Comparison of ENCODE assay signal across 10 cellular contexts in the genomic region with DNA sequence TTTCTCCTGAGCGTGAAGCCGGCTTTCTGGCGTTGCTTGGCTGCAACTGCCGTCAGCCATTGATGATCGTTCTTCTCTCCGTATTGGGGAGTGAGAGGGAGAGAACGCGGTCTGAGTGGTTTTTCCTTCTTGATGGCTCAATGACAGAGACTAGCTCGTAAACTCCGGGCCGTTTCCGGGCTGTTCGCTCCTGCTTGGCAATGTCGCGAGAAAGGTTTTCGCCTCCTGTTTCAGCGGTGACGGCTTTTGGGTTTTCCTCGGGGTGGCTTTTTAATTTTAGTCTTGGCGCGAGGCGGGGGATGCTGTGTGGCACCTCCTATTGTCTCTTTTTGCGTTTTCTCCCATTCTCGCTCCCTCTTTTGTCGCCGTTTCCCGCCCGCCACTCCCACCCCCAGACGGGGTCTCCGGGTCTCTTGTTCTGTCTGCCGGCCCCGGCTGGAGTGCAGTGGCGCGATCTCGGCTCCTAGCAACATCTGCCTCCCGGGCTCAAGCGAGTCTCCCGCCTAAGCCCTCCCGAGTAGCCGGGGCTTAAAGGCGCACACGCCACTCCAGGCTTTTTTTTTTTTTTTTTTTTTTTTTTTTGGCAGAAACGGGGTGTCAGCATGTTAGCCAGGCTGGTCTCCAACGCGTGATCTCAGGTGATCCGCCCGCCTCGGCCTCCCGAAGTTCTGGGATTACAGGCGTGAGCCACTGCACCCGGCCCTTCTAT. TPM values are rescaled to one million over a fixed set of nuclear protein-coding genes. Genes with fewer than 3 reads are reported as not detected.
DNase-seq lines count a peak whose midpoint lies in the region; ATAC-seq and TF ChIP-seq lines count a peak whose summit lies in the region.
"Not testable (repeated sequence)": the region's sequence is repeated elsewhere in the genome, so short reads cannot be mapped to it uniquely, and the experiment has no call there.
"Had no signal": no experiment of that assay in that cellular context is flagged by ENCODE, and none has a peak within 500 bp of the region (broad histone marks: within the 10 kb centered on the region; RNA-seq: fewer than 3 reads in every experiment).

No MANE protein-coding gene starts in this region.

- not testable (repeated sequence) for TF ChIP-seq EP300 in upper lobe of left lung (IDR thresholded peaks at IDR 0.05)

- WGBS in upper lobe of left lung, 2 donors: 0 to 3% methylated on average over 12 to 22 of the region's 51 CpGs

- H3K27me3 ChIP-seq in upper lobe of left lung: not testable (repeated sequence)

- DNase-seq in T-helper 17 cell (peak in 2 of 3 donors; percentile 51 to 64), head of caudate nucleus (peak in 37 of 42 donors; percentile 1 to 92 (median 39)), upper lobe of left lung (peak; percentile 79 to 90)
- peak; percentile 85 for DNase-seq in activated gamma-delta T cell treated with anti-CD3 and anti-CD28 coated beads, Interleukin-2, amount 50 U/mL, for 16 hours (ENCODE audit: low read depth)
- DNase-seq in natural killer cell treated with Interleukin-12 subunit alpha and Interleukin-12 subunit beta and Interleukin-15 and Interleukin-18, amount 100 ng/mL, for 72 hours (ENCODE audit: low spot score): peak; percentile 90

- not testable (repeated sequence) for H3K9me3 Mint-ChIP-seq in natural killer cell treated with Interleukin-12 subunit alpha and Interleukin-12 subunit beta and Interleukin-15 and Interleukin-18, amount 100 ng/mL, for 72 hours

- peak; percentile 23 for ATAC-seq in GM18868 (IDR thresholded peaks at IDR 0.05; ENCODE audit: unreplicated experiment)
- peak; percentile 14 for ATAC-seq in GM21619 (IDR thresholded peaks at IDR 0.05; ENCODE audit: unreplicated experiment)
- ATAC-seq in HG03135 (IDR thresholded peaks at IDR 0.05; ENCODE audit: unreplicated experiment): peak; percentile 62
- peak; percentile 57 for ATAC-seq in T-helper 17 cell
- peak; percentile 85 to 87 for ATAC-seq in natural killer cell treated with Interleukin-12 subunit alpha and Interleukin-12 subunit beta and Interleukin-15 and Interleukin-18, amount 100 ng/mL, for 72 hours
- peak in 1 of 2 donors; percentile 46 for ATAC-seq in upper lobe of left lung (ENCODE audit: low FRiP score in 2 of 2)

- intact Hi-C loops in head of caudate nucleus (cut with DNase I): not testable (repeated sequence)

- H3K4me1 Mint-ChIP-seq in T-helper 17 cell; natural killer cell treated with Interleukin-12 subunit alpha and Interleukin-12 subunit beta and Interleukin-15 and Interleukin-18, amount 100 ng/mL, for 72 hours (ENCODE audit: low read depth in 2 of 2): not testable (repeated sequence)

- H3K27ac Mint-ChIP-seq in T-helper 17 cell: peak overlapping the region; percentile 16
- H3K27ac Mint-ChIP-seq in natural killer cell treated with Interleukin-12 subunit alpha and Interleukin-12 subunit beta and Interleukin-15 and Interleukin-18, amount 100 ng/mL, for 72 hours: not testable (repeated sequence)

- not testable (repeated sequence) for H3K9me3 ChIP-seq in T-helper 17 cell (ENCODE audit: control insufficient read depth, low read length, poor library complexity, severe bottlenecking); upper lobe of left lung

- not testable (repeated sequence) for H3K4me3 Mint-ChIP-seq in T-helper 17 cell; natural killer cell treated with Interleukin-12 subunit alpha and Interleukin-12 subunit beta and Interleukin-15 and Interleukin-18, amount 100 ng/mL, for 72 hours

- TF ChIP-seq CTCF in upper lobe of left lung (IDR thresholded peaks at IDR 0.05): not testable (repeated sequence)

- not testable (repeated sequence) for H3K36me3 ChIP-seq in upper lobe of left lung

- H3K36me3 Mint-ChIP-seq in T-helper 17 cell (ENCODE audit: low read depth); natural killer cell treated with Interleukin-12 subunit alpha and Interleukin-12 subunit beta and Interleukin-15 and Interleukin-18, amount 100 ng/mL, for 72 hours: not testable (repeated sequence)

- H3K27ac ChIP-seq in upper lobe of left lung: peak overlapping the region in 1 of 4 donors; percentile 83

- not testable (repeated sequence) for TF ChIP-seq POLR2A in upper lobe of left lung (IDR thresholded peaks at IDR 0.05)

- H3K4me3 ChIP-seq in upper lobe of left lung: not testable (repeated sequence)

- not testable (repeated sequence) for H3K4me1 ChIP-seq in upper lobe of left lung

- H3K27me3 Mint-ChIP-seq in T-helper 17 cell; natural killer cell treated with Interleukin-12 subunit alpha and Interleukin-12 subunit beta and Interleukin-15 and Interleukin-18, amount 100 ng/mL, for 72 hours: not testable (repeated sequence)

RNA-seq across cellular contexts. Expression of gene GRAP, which starts 15.4 kb away (rescaled TPM):
- 10 to 100 TPM; 23.8 to 26.7 TPM for total RNA-seq in T-helper 17 cell
- total RNA-seq in natural killer cell treated with Interleukin-12 subunit alpha and Interleukin-12 subunit beta and Interleukin-15 and Interleukin-18, amount 100 ng/mL, for 72 hours: 10 to 100 TPM in 1 of 2 donors, 1 to 10 TPM in 1; 8.2 to 15.9 TPM
- total RNA-seq in upper lobe of left lung: 10 to 100 TPM in 1 of 6 donors, 1 to 10 TPM in 5; 3.1 to 11.3 (median 4.8) TPM
- total RNA-seq: bronchial epithelial cell, myocyte had no signal

RNA-seq across cellular contexts. Expression of gene FAM83G, which starts 57.6 kb away (rescaled TPM):
- total RNA-seq in T-helper 17 cell: 1 to 10 TPM; 7.8 to 7.9 TPM
- total RNA-seq in natural killer cell treated with Interleukin-12 subunit alpha and Interleukin-12 subunit beta and Interleukin-15 and Interleukin-18, amount 100 ng/mL, for 72 hours: 1 to 10 TPM; 1.4 to 2.6 TPM
- 10 to 100 TPM in 4 of 6 donors, 1 to 10 TPM in 2; 3.1 to 17.2 (median 11.2) TPM for total RNA-seq in upper lobe of left lung

Comparison
In these comparisons a context has a peak if more than half of its experiments do, and no peak if none do; other contexts are left out.
1. DNase-seq: peak in every context shown above with its lines; median percentile 90 in natural killer cell treated with Interleukin-12 subunit alpha and Interleukin-12 subunit beta and Interleukin-15 and Interleukin-18, amount 100 ng/mL, for 72 hours; 85 in activated gamma-delta T cell treated with anti-CD3 and anti-CD28 coated beads, Interleukin-2, amount 50 U/mL, for 16 hours; 84 in upper lobe of left lung; 58 in T-helper 17 cell; 39 in head of caudate nucleus.